ENCODE assay signal across 8 cellular contexts in genomic region chr6:45421700-45422540, GRCh38. TPM values are rescaled to one million over a fixed set of nuclear protein-coding genes. Genes with fewer than 3 reads are reported as not detected.
DNase-seq lines count a peak whose midpoint lies in the region; ATAC-seq and TF ChIP-seq lines count a peak whose summit lies in the region.

No MANE protein-coding gene starts in this region.

- H3K9me3 ChIP-seq in PC-9 (ENCODE audit: insufficient read depth, low read depth) (no peaks in the 10 kb centered on the region), suprapubic skin (no peaks in the 10 kb centered on the region)

- no peak for TF ChIP-seq EP300 in suprapubic skin (IDR thresholded peaks at IDR 0.05)

- H3K79me2 ChIP-seq in PC-9 (ENCODE audit: low read depth) = peaks cover 26% of the 10 kb centered on the region

- no peaks in the 10 kb centered on the region for H3K36me3 ChIP-seq in PC-9 (ENCODE audit: low read depth)
- H3K36me3 ChIP-seq in suprapubic skin = no peaks in the 10 kb centered on the region

- POLR2A ChIA-PET in PC-9 (lab: Charles Lee; ENCODE audit: unreplicated experiment) = interaction anchor here (0.7 to 1.0 kb wide), 2 partner anchors 44 to 957 kb away, joined by 3 to 5 read pairs; partner anchors contain the start of gene SUPT3H

- no TSS peak for BruUV-seq in PC-9 (replicated peaks; lab: Mats Ljungman, UMichigan)

- H3K27ac ChIP-seq in PC-9 = peak overlapping the region; percentile 72
- peak overlapping the region; percentile 81 for H3K27ac ChIP-seq in suprapubic skin

- intact Hi-C loops in PC-9 (cut with micrococcal nuclease; ENCODE audit: unreplicated experiment) = loop anchor here (1.0 to 5.0 kb wide), 9 partner anchors 45 to 990 kb away; partner anchors contain the start of gene SUPT3H

- peak overlapping the region; percentile 98 for H3K4me3 Mint-ChIP-seq in natural killer cell treated with Interleukin-12 subunit alpha and Interleukin-12 subunit beta and Interleukin-15 and Interleukin-18, amount 100 ng/mL, for 72 hours

- no peaks in the 10 kb centered on the region for H3K9me3 Mint-ChIP-seq in natural killer cell treated with Interleukin-12 subunit alpha and Interleukin-12 subunit beta and Interleukin-15 and Interleukin-18, amount 100 ng/mL, for 72 hours

- ATAC-seq in natural killer cell treated with Interleukin-12 subunit alpha and Interleukin-12 subunit beta and Interleukin-15 and Interleukin-18, amount 100 ng/mL, for 72 hours = peak; percentile 57 to 69

- H3F3A ChIP-seq in PC-9 (ENCODE audit: insufficient read depth, low read depth) = no peaks in the 10 kb centered on the region; the same call in 1 of the 2 replicates

- no peak for TF ChIP-seq POLR2A in suprapubic skin (IDR thresholded peaks at IDR 0.05)

- peak; percentile 17; the same call in 1 of the 2 replicates for TF ChIP-seq CTCF in PC-9 (conservative IDR thresholded peaks at IDR 0.05)
- peak; percentile 28 for TF ChIP-seq CTCF in fibroblast of villous mesenchyme (IDR thresholded peaks at IDR 0.05; ENCODE audit: insufficient read depth, low read depth, low read length)
- no peak for TF ChIP-seq CTCF in suprapubic skin (IDR thresholded peaks at IDR 0.05)

- no peaks in the 10 kb centered on the region for H3K36me3 Mint-ChIP-seq in natural killer cell treated with Interleukin-12 subunit alpha and Interleukin-12 subunit beta and Interleukin-15 and Interleukin-18, amount 100 ng/mL, for 72 hours

- WGBS in suprapubic skin = under 1% methylated on average over 62 of the region's 83 CpGs

- H3K27ac Mint-ChIP-seq in natural killer cell treated with Interleukin-12 subunit alpha and Interleukin-12 subunit beta and Interleukin-15 and Interleukin-18, amount 100 ng/mL, for 72 hours = peak overlapping the region; percentile 86 to 95

- H2AFZ ChIP-seq in PC-9 = peak overlapping the region; percentile 97

- H3K4me2 ChIP-seq in PC-9 = peak overlapping the region; percentile 92

- H4K20me1 ChIP-seq in PC-9 (ENCODE audit: insufficient read depth) = no peaks in the 10 kb centered on the region

- no peaks in the 10 kb centered on the region for H3K27me3 ChIP-seq in PC-9 (ENCODE audit: insufficient read depth, low read depth)
- H3K27me3 ChIP-seq in suprapubic skin = peaks cover 70% of the 10 kb centered on the region

- H3K9me2 ChIP-seq in PC-9 (ENCODE audit: insufficient read depth) = no peaks in the 10 kb centered on the region

- DNase-seq in AG08396 (ENCODE audit: low spot score) (peak; percentile 82), H4 (ENCODE audit: low spot score) (peak; percentile 81), PC-9 (peak; percentile 49 to 76), fibroblast of villous mesenchyme (ENCODE audit: low read depth) (peak; percentile 85), suprapubic skin (ENCODE audit: low spot score in 2 of 2) (peak; percentile 76 to 83), HPDE6-E6E7 (ENCODE audit: extremely low spot score) (no peak)
- DNase-seq in activated effector memory CD4-positive, alpha-beta T cell treated with anti-CD3 and anti-CD28 coated beads, Interleukin-2, amount 50 U/mL, for 16 hours = peak; percentile 85
- DNase-seq in natural killer cell treated with Interleukin-12 subunit alpha and Interleukin-12 subunit beta and Interleukin-15 and Interleukin-18, amount 100 ng/mL, for 72 hours (ENCODE audit: low spot score) = peak; percentile 65

- H3K4me1 ChIP-seq in PC-9 (replicated peaks; ENCODE audit: insufficient read depth) (peaks cover 22% of the 10 kb centered on the region), suprapubic skin (peaks cover 47% of the 10 kb centered on the region)

- peaks cover 25 to 35% of the 10 kb centered on the region in 2 donors for H3K4me1 Mint-ChIP-seq in natural killer cell treated with Interleukin-12 subunit alpha and Interleukin-12 subunit beta and Interleukin-15 and Interleukin-18, amount 100 ng/mL, for 72 hours (ENCODE audit: low read depth in 2 of 2)

- H3K4me3 ChIP-seq in PC-9 (peak overlapping the region; percentile 98), fibroblast of villous mesenchyme (ENCODE audit: low read depth, low read length) (peak overlapping the region; percentile 99), suprapubic skin (peak overlapping the region; percentile 77)

- CTCF ChIA-PET in PC-9 (lab: Charles Lee) = interaction anchor here (0.6 to 1.6 kb wide), 4 partner anchors 124 to 501 kb away, joined by 4 to 9 read pairs (median 6); no protein-coding TSS in a partner anchor

- H3K27me3 Mint-ChIP-seq in natural killer cell treated with Interleukin-12 subunit alpha and Interleukin-12 subunit beta and Interleukin-15 and Interleukin-18, amount 100 ng/mL, for 72 hours = peaks cover 13 to 18% of the 10 kb centered on the region in 2 donors

RNA-seq across cellular contexts. Expression of gene SUPT3H, which starts 44.2 kb away (rescaled TPM):
- 5.9 and 7.5 TPM in 2 replicates for total RNA-seq in H4 (2014; rRNA removed; shearing (Covaris generic))
- total RNA-seq in PC-9 (2021) (9.0 and 9.2 TPM in 2 replicates), fibroblast of villous mesenchyme (7.8 and 10.0 TPM in 2 replicates), suprapubic skin (1 to 10 TPM; 1.1 to 4.7 (median 3.7) TPM)
- 1 to 10 TPM; 5.3 to 9.6 TPM for total RNA-seq in natural killer cell treated with Interleukin-12 subunit alpha and Interleukin-12 subunit beta and Interleukin-15 and Interleukin-18, amount 100 ng/mL, for 72 hours

Comparison
In these comparisons a context has a peak if more than half of its experiments do, and no peak if none do; other contexts are left out.
1. CTCF ChIP-seq: peak in PC-9 (single experiment) and fibroblast of villous mesenchyme (single experiment); none in suprapubic skin (0 of 2).
2. Peak in every context shown above with its lines, with median percentiles within 50 percentile points of each other: H3K4me3 ChIP-seq.